Comparison of ENCODE assay signal across 1 cellular context in the genomic region with DNA sequence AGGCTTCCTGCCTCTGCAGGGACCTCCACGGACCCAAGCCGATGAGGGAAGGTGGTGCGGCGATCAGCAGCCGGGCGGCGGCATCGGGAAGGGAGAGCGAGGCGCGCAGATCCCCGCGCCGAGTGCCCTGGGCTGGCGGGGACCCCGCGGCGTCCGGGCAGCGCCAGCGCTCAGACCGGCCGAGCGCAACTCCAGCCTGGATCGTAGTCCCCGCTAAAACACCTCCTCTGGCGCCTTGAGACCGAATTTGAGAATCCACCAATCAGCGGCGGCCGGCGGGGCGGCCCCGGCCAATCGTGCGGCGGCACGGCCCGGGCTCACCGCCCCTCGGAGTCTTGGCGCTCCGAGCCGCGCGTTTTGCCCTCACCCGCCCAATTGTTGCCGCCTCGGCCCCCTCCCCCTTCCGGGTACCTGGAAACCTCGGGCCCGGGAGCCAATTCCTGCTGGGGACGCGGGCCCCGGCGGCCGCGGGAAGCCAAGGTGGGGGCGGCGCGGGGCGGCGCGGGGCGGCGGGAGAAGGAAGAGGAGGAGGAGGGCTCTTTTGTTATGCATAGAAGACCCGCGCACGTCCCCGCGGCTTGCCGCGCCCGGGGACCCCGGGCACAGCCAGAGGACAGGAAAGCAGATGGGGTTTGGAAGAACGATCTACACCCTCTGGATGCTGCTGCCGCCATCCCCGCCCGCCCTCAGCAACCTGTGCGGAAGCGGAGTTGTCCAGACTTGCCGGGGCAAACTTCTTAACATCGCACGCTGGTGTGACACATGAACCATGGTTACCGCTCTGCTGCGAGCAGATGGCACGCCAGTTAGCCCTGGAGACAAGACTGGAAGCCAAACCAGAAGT.
A peak's percentile ranks its signal among the peaks of the same experiment; 100 is the strongest.
TF ChIP-seq lines count a peak whose summit lies in the region.

TSS of gene E2F7 (minus strand) at position 209 of the 844 bp plus-strand sequence. CDS start 934 bp downstream, outside the sequence.

TF ChIP-seq in HCT116, 20 proteins besides CTCF, POLR2A, EP300 and RAD21 (continued from another document):
- no peak for TF ChIP-seq EZH2phosphoT487 (IDR thresholded peaks at IDR 0.05; ENCODE audit: borderline replicate concordance)
- TF ChIP-seq YY1 (IDR thresholded peaks at IDR 0.05; ENCODE audit: extremely low read depth, insufficient replicate concordance, low read depth, low read length) = no peak
- no peak; the same call in 1 of the 2 replicates for TF ChIP-seq SRF (IDR thresholded peaks at IDR 0.05; ENCODE audit: low read depth)
- peak; percentile 74 for TF ChIP-seq SP1 (IDR thresholded peaks at IDR 0.05; ENCODE audit: low read depth)
- TF ChIP-seq ZNF274 (IDR thresholded peaks at IDR 0.05; ENCODE audit: low read depth, low read length) = no peak
- peak; percentile 74; the same call in 1 of the 2 replicates for TF ChIP-seq CBX3 (IDR thresholded peaks at IDR 0.05; ENCODE audit: low read depth)
- peak; percentile 86 for TF ChIP-seq MAX (IDR thresholded peaks at IDR 0.05)
- no peak for TF ChIP-seq FOSL1 (IDR thresholded peaks at IDR 0.05; ENCODE audit: low read depth)
- TF ChIP-seq TCF7L2 (IDR thresholded peaks at IDR 0.05; ENCODE audit: borderline replicate concordance, extremely low read depth, insufficient read depth, insufficient read length) = no peak
- TF ChIP-seq SIN3A (IDR thresholded peaks at IDR 0.05; ENCODE audit: low read depth) = peak; percentile 83
- peak; percentile 84 for TF ChIP-seq ZFX (IDR thresholded peaks at IDR 0.05)
- TF ChIP-seq CEBPB (IDR thresholded peaks at IDR 0.05; ENCODE audit: low read depth) = no peak
- TF ChIP-seq, protein P1, sequence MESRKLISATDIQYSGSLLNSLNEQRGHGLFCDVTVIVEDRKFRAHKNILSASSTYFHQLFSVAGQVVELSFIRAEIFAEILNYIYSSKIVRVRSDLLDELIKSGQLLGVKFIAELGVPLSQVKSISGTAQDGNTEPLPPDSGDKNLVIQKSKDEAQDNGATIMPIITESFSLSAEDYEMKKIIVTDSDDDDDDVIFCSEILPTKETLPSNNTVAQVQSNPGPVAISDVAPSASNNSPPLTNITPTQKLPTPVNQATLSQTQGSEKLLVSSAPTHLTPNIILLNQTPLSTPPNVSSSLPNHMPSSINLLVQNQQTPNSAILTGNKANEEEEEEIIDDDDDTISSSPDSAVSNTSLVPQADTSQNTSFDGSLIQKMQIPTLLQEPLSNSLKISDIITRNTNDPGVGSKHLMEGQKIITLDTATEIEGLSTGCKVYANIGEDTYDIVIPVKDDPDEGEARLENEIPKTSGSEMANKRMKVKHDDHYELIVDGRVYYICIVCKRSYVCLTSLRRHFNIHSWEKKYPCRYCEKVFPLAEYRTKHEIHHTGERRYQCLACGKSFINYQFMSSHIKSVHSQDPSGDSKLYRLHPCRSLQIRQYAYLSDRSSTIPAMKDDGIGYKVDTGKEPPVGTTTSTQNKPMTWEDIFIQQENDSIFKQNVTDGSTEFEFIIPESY (IDR thresholded peaks at IDR 0.05; ENCODE audit: extremely low read depth, insufficient replicate concordance, low read length) = no peak
- TF ChIP-seq EGR1 (IDR thresholded peaks at IDR 0.05; ENCODE audit: low read depth) = 0 out of 2 replicates have a peak, but pooled peaks have one; percentile 50
